Comparison of ENCODE assay signal across 8 cellular contexts in the genomic region with DNA sequence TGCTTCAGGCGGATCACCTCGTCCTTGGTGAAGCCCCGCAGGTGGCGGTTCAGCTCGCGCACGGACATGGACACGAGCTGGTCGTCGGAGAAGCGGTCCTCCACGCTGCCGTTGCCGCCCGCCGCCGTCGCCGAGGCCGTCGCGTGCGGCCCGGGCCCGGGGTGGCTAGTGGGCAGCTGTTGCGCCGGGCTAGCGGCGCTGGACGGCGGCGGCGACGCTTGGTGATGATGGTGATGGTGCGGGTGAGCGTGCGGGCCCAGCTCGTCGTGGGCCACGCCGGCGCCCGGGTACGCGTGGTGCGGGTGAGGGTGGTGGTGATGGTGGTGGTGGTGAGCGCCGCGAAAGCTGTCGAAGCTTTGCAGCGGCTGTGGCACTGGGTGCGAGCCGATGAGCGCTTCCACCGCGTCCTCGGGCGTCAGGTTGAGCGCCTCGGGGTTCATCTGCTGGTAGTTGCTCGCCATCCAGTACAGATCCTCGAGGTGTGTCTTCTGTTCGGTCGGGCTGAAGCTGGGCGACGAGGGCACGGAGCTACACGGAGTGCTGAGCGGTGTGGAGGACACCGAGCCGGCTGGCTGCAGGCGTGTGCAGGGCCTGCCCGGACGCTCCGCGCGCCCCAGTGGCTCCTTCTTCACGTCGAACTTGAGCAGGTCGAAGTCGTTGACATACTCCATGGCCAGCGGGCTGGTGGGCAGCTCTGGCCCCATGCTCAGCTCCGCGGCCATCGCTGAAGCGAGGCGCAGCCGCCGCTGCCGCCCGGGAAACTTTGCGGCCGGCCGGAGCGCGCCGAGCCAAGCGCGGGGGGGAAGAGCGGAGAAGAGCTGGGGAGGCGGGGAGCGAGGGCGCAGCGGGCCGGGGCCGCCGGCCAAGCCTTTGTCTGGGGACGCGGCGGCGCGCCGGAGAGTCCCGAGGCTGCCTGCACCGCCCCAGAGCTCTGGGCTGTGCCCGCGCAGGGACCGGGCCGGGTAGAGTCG. TPM values are rescaled to one million over a fixed set of nuclear protein-coding genes. Genes with fewer than 3 reads are reported as not detected.
DNase-seq lines count a peak whose midpoint lies in the region; ATAC-seq and TF ChIP-seq lines count a peak whose summit lies in the region.

No MANE protein-coding gene starts in this region.

- DNase-seq in HL-60 (ENCODE audit: low read depth in 1 of 2, low spot score in 1 of 2) (no peak), breast epithelium (ENCODE audit: low spot score in 2 of 2) (no peak), left lobe of liver (ENCODE audit: low spot score) (no peak), testis (no peak)

- H3K4me3 ChIP-seq in HL-60 (replicated peaks; ENCODE audit: insufficient read depth, low read length) (peak overlapping the region; percentile 42), breast epithelium (peak overlapping the region; percentile 78 to 92 (median 83)), testis (peak overlapping the region; percentile 63 to 71)

- ATAC-seq in left lobe of liver (peak; percentile 2), GM19324 (IDR thresholded peaks at IDR 0.05; ENCODE audit: low FRiP score, unreplicated experiment) (no peak), GM18498 (IDR thresholded peaks at IDR 0.05; ENCODE audit: unreplicated experiment) (no peak), HG03432 (IDR thresholded peaks at IDR 0.05; ENCODE audit: unreplicated experiment) (no peak)

- TF ChIP-seq POLR2A in breast epithelium (IDR thresholded peaks at IDR 0.05), result no peak
- no peak for TF ChIP-seq POLR2A in testis (IDR thresholded peaks at IDR 0.05)

- H3K4me1 ChIP-seq in breast epithelium (peaks cover 0 to 2% of the 10 kb centered on the region in 2 donors), testis (peaks cover 7% of the 10 kb centered on the region)

- no peaks in the 10 kb centered on the region for H3K9me3 ChIP-seq in breast epithelium
- no peaks in the 10 kb centered on the region for H3K9me3 ChIP-seq in testis

- H3K36me3 ChIP-seq in breast epithelium, result no peaks in the 10 kb centered on the region
- no peaks in the 10 kb centered on the region for H3K36me3 ChIP-seq in testis (ENCODE audit: low read depth, missing control alignments)

- 1% methylated on average over 115 of the region's 120 CpGs; no CpG with 5 or more reads in 1 of the 2 donors for WGBS in testis, 2 donors

- intact Hi-C loops in breast epithelium (cut with DNase I; ENCODE audit: low total_unique reads) (loop anchor here (10.0 kb wide), 1 partner anchor 184 kb away; no protein-coding TSS in a partner anchor), testis (cut with DNase I; ENCODE audit: low total_unique reads) (no loop called here)

- H3K27ac ChIP-seq in 22Rv1 (peak overlapping the region; percentile 79), HL-60 (replicated peaks) (no peak overlapping the region), breast epithelium (peak overlapping the region; percentile 92 to 95), testis (peak overlapping the region; percentile 69 to 88)

- H3K27me3 ChIP-seq in HL-60 (ENCODE audit: insufficient read depth, poor library complexity, severe bottlenecking), result peaks cover 86% of the 10 kb centered on the region
- no peaks in the 10 kb centered on the region for H3K27me3 ChIP-seq in breast epithelium
- no peaks in the 10 kb centered on the region for H3K27me3 ChIP-seq in testis

- TF ChIP-seq CTCF in 22Rv1 (IDR thresholded peaks at IDR 0.05) (no peak), HL-60 (IDR thresholded peaks at IDR 0.05; ENCODE audit: insufficient read depth, low read length) (no peak), breast epithelium (IDR thresholded peaks at IDR 0.05) (no peak), testis (IDR thresholded peaks at IDR 0.05) (no peak)

RNA-seq across cellular contexts. Expression of gene MAFB, which starts 0.6 kb away (rescaled TPM):
- total RNA-seq in breast epithelium (100 to 1,000 TPM in 1 of 3 donors, 10 to 100 TPM in 2; 39.0 to 148 (median 43.9) TPM), left lobe of liver (35.3 TPM), testis (10 to 100 TPM in 1 of 2 donors, 1 to 10 TPM in 1; 9.3 to 17.7 TPM)
- polyA plus RNA-seq in testis (ENCODE audit: insufficient read depth, low read depth, low replicate concordance), result 11.6 TPM
